10 cellular contexts compared by ENCODE assay signal in genomic region chr21:14453964-14454641, GRCh38.
A peak's percentile ranks its signal among the peaks of the same experiment; 100 is the strongest.
DNase-seq lines count a peak whose midpoint lies in the region; ATAC-seq, FAIRE-seq and TF ChIP-seq lines count a peak whose summit lies in the region.
"Had no signal": no experiment of that assay in that cellular context is flagged by ENCODE, and none has a peak within 500 bp of the region (broad histone marks: within the 10 kb centered on the region; RNA-seq: fewer than 3 reads in every experiment).

No MANE protein-coding gene starts in this region.

- peak overlapping the region; percentile 67 for H3K27ac Mint-ChIP-seq in activated T-helper 2 cell treated with anti-CD3 and anti-CD28 coated beads, Interferon-gamma antibody, Interleukin-2, Interleukin-4, amounts not matched to agents 10 μg/mL and 5 μg/mL and 100 μg/mL, durations not matched to agents 14 hours and 24 hours and 36 hours

- peaks cover 52% of the 10 kb centered on the region for H3K4me1 Mint-ChIP-seq in activated T-helper 2 cell treated with anti-CD3 and anti-CD28 coated beads, Interferon-gamma antibody, Interleukin-2, Interleukin-4, amounts not matched to agents 10 μg/mL and 5 μg/mL and 100 μg/mL, durations not matched to agents 14 hours and 24 hours and 36 hours (ENCODE audit: low read depth)

- H3K9me2 ChIP-seq in PC-9 (ENCODE audit: insufficient read depth), result no peaks in the 10 kb centered on the region

- H3K9me3 ChIP-seq in DND-41 (ENCODE audit: insufficient read depth, low read length, severe bottlenecking), result no peaks in the 10 kb centered on the region
- no peaks in the 10 kb centered on the region for H3K9me3 ChIP-seq in PC-9 (ENCODE audit: insufficient read depth, low read depth)

- TF ChIP-seq CTCF in DND-41 (IDR thresholded peaks at IDR 0.05; ENCODE audit: borderline replicate concordance, extremely low read depth, low read length, poor library complexity, severe bottlenecking) (no peak), PC-9 (conservative IDR thresholded peaks at IDR 0.05) (no peak), D721Med (IDR thresholded peaks at IDR 0.05; ENCODE audit: insufficient read depth, missing control alignments) (no peak)

- H3K4me1 ChIP-seq in DND-41 (ENCODE audit: insufficient read depth, low read length) (peaks cover 9% of the 10 kb centered on the region), PC-9 (replicated peaks; ENCODE audit: insufficient read depth) (no peaks in the 10 kb centered on the region)

- H3K27ac ChIP-seq in DND-41 (ENCODE audit: low read length) (no peak overlapping the region), PC-9 (no peak overlapping the region)

- no peak overlapping the region for H3K4me2 ChIP-seq in DND-41 (ENCODE audit: insufficient read depth, low read length)
- H3K4me2 ChIP-seq in PC-9, result no peak overlapping the region

- no peak for FAIRE-seq in D721Med (lab: Jason Lieb, UNC)
- FAIRE-seq: HepG2 had no signal

- DNase-seq in DND-41 (no peak), PC-9 (no peak), inferior parietal cortex (ENCODE audit: extremely low spot score) (no peak), D721Med (ENCODE audit: insufficient read length, low spot score) (no peak)
- DNase-seq in activated T-helper 2 cell treated with anti-CD3 and anti-CD28 coated beads, Interferon-gamma antibody, Interleukin-2, Interleukin-4, amounts not matched to agents 10 μg/mL and 5 μg/mL and 100 μg/mL, durations not matched to agents 14 hours and 24 hours and 36 hours (ENCODE audit: low spot score), result no peak

- intact Hi-C loops in activated T-helper 2 cell treated with anti-CD3 and anti-CD28 coated beads, Interferon-gamma antibody, Interleukin-2, Interleukin-4, amounts not matched to agents 10 μg/mL and 5 μg/mL and 100 μg/mL, durations not matched to agents 14 hours and 24 hours and 36 hours (cut with micrococcal nuclease), result loop anchor here (1.0 to 5.0 kb wide), 4 partner anchors 33 to 283 kb away; no protein-coding TSS in a partner anchor
- intact Hi-C loops in PC-9 (cut with micrococcal nuclease; ENCODE audit: unreplicated experiment), result no loop called here

- no peak overlapping the region for H3K9ac ChIP-seq in DND-41 (ENCODE audit: low read depth, low read length)

- H3K27me3 ChIP-seq in DND-41 (ENCODE audit: insufficient read depth, low read length, poor library complexity), result no peaks in the 10 kb centered on the region
- no peaks in the 10 kb centered on the region for H3K27me3 ChIP-seq in PC-9 (ENCODE audit: insufficient read depth, low read depth)

- H3F3A ChIP-seq in PC-9 (ENCODE audit: insufficient read depth, low read depth), result no peaks in the 10 kb centered on the region

- H3K4me3 ChIP-seq in DND-41 (ENCODE audit: low read depth in 1 of 2, low read length in 2 of 2) (no peak overlapping the region), PC-9 (no peak overlapping the region)

- no peaks in the 10 kb centered on the region for H3K9me3 Mint-ChIP-seq in activated T-helper 2 cell treated with anti-CD3 and anti-CD28 coated beads, Interferon-gamma antibody, Interleukin-2, Interleukin-4, amounts not matched to agents 10 μg/mL and 5 μg/mL and 100 μg/mL, durations not matched to agents 14 hours and 24 hours and 36 hours

- H3K27me3 Mint-ChIP-seq in activated T-helper 2 cell treated with anti-CD3 and anti-CD28 coated beads, Interferon-gamma antibody, Interleukin-2, Interleukin-4, amounts not matched to agents 10 μg/mL and 5 μg/mL and 100 μg/mL, durations not matched to agents 14 hours and 24 hours and 36 hours (ENCODE audit: low read depth), result no peaks in the 10 kb centered on the region
- H3K27me3 Mint-ChIP-seq: CD4-positive, CD25-positive, alpha-beta regulatory T cell had no signal

- H4K20me1 ChIP-seq in DND-41 (ENCODE audit: insufficient read depth, low read length) (no peaks in the 10 kb centered on the region), PC-9 (ENCODE audit: insufficient read depth) (no peaks in the 10 kb centered on the region)

- H2AFZ ChIP-seq in DND-41 (ENCODE audit: low read depth, low read length) (peak overlapping the region; percentile 45), PC-9 (no peak overlapping the region; the same call in 1 of the 2 replicates)

- no peak overlapping the region for H3K4me3 Mint-ChIP-seq in activated T-helper 2 cell treated with anti-CD3 and anti-CD28 coated beads, Interferon-gamma antibody, Interleukin-2, Interleukin-4, amounts not matched to agents 10 μg/mL and 5 μg/mL and 100 μg/mL, durations not matched to agents 14 hours and 24 hours and 36 hours (ENCODE audit: low read depth)
- H3K4me3 Mint-ChIP-seq: CD4-positive, CD25-positive, alpha-beta regulatory T cell had no signal

- peak; percentile 64 for ATAC-seq in DND-41 (ENCODE audit: insufficient read depth, low read depth)
- peak; percentile 5 for ATAC-seq in GM19467 (IDR thresholded peaks at IDR 0.05; ENCODE audit: unreplicated experiment)
- ATAC-seq in HG03135 (IDR thresholded peaks at IDR 0.05; ENCODE audit: unreplicated experiment), result peak; percentile 14
- no peak for ATAC-seq in GM18858 (IDR thresholded peaks at IDR 0.05; ENCODE audit: unreplicated experiment)
- ATAC-seq: HepG2 had no signal

- peaks cover 3% of the 10 kb centered on the region for H3K36me3 Mint-ChIP-seq in activated T-helper 2 cell treated with anti-CD3 and anti-CD28 coated beads, Interferon-gamma antibody, Interleukin-2, Interleukin-4, amounts not matched to agents 10 μg/mL and 5 μg/mL and 100 μg/mL, durations not matched to agents 14 hours and 24 hours and 36 hours (ENCODE audit: low read depth)
- H3K36me3 Mint-ChIP-seq: CD4-positive, CD25-positive, alpha-beta regulatory T cell had no signal

- H3K79me2 ChIP-seq in DND-41 (ENCODE audit: insufficient read depth, low read length), result no peaks in the 10 kb centered on the region
- H3K79me2 ChIP-seq in PC-9 (ENCODE audit: low read depth), result no peaks in the 10 kb centered on the region

- BruUV-seq in PC-9 (replicated peaks; lab: Mats Ljungman, UMichigan), result no TSS peak

- POLR2A ChIA-PET in PC-9 (lab: Charles Lee; ENCODE audit: unreplicated experiment), result no interaction called here

- CTCF ChIA-PET in PC-9 (lab: Charles Lee), result no interaction called here

- H3K36me3 ChIP-seq in DND-41 (ENCODE audit: insufficient read depth, low read length) (no peaks in the 10 kb centered on the region), PC-9 (ENCODE audit: low read depth) (no peaks in the 10 kb centered on the region)
